1 cellular context compared by ENCODE assay signal in the genomic region with DNA sequence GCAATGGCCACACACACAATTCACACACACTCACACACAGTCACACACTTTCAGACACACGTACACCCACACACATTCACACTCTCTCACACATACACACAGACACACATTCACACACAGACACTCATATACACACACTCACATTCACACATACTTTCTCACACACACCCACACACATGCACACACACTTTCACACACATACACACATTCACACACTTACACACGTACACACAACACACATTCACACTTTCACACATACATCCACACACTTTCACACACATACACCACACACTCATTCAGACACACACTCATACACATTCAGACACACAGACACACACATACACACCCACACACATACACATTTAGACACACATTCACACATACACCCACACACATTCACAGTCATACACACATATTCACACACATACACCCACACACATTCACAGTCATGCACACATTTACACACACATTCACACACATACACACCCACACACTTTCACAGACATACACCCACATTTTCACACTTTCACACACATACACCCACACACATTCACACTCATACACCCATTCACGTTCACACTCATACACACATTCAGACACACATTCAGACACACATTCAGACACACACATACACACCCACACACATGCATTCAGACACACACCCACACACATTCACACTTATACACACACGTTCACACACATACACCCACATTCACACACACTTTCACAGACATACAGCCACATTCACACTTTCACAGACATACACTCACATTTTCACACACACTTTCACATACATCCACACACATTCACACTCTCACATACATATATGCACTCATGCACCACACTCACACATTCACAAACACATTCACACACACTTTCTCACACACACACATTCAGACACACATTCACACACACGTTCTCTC.
TF ChIP-seq lines count a peak whose summit lies in the region.

No MANE protein-coding gene starts in this region.

TF ChIP-seq in HepG2, 621 proteins besides CTCF, POLR2A, EP300 and RAD21:
- TF ChIP-seq, protein P1, sequence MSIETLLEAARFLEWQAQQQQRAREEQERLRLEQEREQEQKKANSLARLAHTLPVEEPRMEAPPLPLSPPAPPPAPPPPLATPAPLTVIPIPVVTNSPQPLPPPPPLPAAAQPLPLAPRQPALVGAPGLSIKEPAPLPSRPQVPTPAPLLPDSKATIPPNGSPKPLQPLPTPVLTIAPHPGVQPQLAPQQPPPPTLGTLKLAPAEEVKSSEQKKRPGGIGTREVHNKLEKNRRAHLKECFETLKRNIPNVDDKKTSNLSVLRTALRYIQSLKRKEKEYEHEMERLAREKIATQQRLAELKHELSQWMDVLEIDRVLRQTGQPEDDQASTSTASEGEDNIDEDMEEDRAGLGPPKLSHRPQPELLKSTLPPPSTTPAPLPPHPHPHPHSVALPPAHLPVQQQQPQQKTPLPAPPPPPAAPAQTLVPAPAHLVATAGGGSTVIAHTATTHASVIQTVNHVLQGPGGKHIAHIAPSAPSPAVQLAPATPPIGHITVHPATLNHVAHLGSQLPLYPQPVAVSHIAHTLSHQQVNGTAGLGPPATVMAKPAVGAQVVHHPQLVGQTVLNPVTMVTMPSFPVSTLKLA (IDR thresholded peaks at IDR 0.05) = peak; percentile 36; the same call in 1 of the 2 replicates
- TF ChIP-seq ZNF207 (IDR thresholded peaks at IDR 0.05; ENCODE audit: borderline replicate concordance) (0 out of 2 replicates have a peak, but pooled peaks have one; percentile 62), TBL1XR1 (IDR thresholded peaks at IDR 0.05; ENCODE audit: borderline replicate concordance, low read length, partially characterized antibody) (no peak), NR2F1 (CRISPR knock-in tag; IDR thresholded peaks at IDR 0.05) (no peak)
